20 cellular contexts compared by ENCODE assay signal in genomic region chr9:92635760-92636159, GRCh38. TPM values are rescaled to one million over a fixed set of nuclear protein-coding genes. Genes with fewer than 3 reads are reported as not detected.
DNase-seq lines count a peak whose midpoint lies in the region; ATAC-seq and TF ChIP-seq lines count a peak whose summit lies in the region.
"Had no signal": no experiment of that assay in that cellular context is flagged by ENCODE, and none has a peak within 500 bp of the region (broad histone marks: within the 10 kb centered on the region; RNA-seq: fewer than 3 reads in every experiment).

No MANE protein-coding gene starts in this region.

- H4K20me1 ChIP-seq in PC-3 (ENCODE audit: low read length) = no peaks in the 10 kb centered on the region
- H4K20me1 ChIP-seq: BLaER1 had no signal

- POLR2A ChIA-PET in activated naive CD8-positive, alpha-beta T cell treated with anti-CD3 and anti-CD28 coated beads, Interleukin-2, amount 10 ng/mL, durations not matched to agents 7 days and 5 days (lab: Charles Lee) = no interaction called here
- POLR2A ChIA-PET in PC-3 (lab: Charles Lee; ENCODE audit: unreplicated experiment) = no interaction called here

- no peaks in the 10 kb centered on the region for H3K79me2 ChIP-seq in PC-3 (ENCODE audit: low read length)

- peak; percentile 17 for DNase-seq in activated naive CD8-positive, alpha-beta T cell treated with anti-CD3 and anti-CD28 coated beads, Interleukin-2, amount 10 ng/mL, durations not matched to agents 7 days and 5 days
- DNase-seq in activated naive CD8-positive, alpha-beta T cell treated with anti-CD3 and anti-CD28 coated beads for 36 hours = no peak
- DNase-seq in endothelial cell (ENCODE audit: low spot score) (no peak), PC-3 (no peak), iPS-NIHi7 (ENCODE audit: extremely low spot score) (no peak)
- peak; percentile 16 for DNase-seq in stimulated activated CD8-positive, alpha-beta memory T cell treated with anti-CD3 and anti-CD28 coated beads, Interleukin-4, amount 100 ng/mL, for 48 hours
- DNase-seq: Calu3, GF-D8, HFFc6, NCI-H1417 treated with DMSO at 0.1 percent for 48 hours, NCI-H1930, NCI-H345, NCI-H524 treated with DMSO at 0.1 percent for 48 hours, RPMI8226, SIG-M5 had no signal

- no peak for ATAC-seq in activated naive CD8-positive, alpha-beta T cell treated with anti-CD3 and anti-CD28 coated beads, Interleukin-2, amount 10 ng/mL, durations not matched to agents 7 days and 5 days (ENCODE audit: low read depth)
- ATAC-seq in PC-3 = no peak
- no peak for ATAC-seq in HG02571 (IDR thresholded peaks at IDR 0.05; ENCODE audit: unreplicated experiment)
- ATAC-seq: CD8-positive, alpha-beta T cell; GM12878 had no signal

- H3K36me3 ChIP-seq in PC-3 (ENCODE audit: low read depth, low read length) = peaks cover 30% of the 10 kb centered on the region

- no peaks in the 10 kb centered on the region for H3F3A ChIP-seq in PC-3 (ENCODE audit: low read length, unreplicated experiment)

- H3K4me1 ChIP-seq in PC-3 (ENCODE audit: insufficient read depth, low read length) = no peaks in the 10 kb centered on the region

- BruUV-seq in PC-3 (replicated peaks; lab: Mats Ljungman, UMichigan) = no TSS peak

- no peak overlapping the region for H3K4me2 ChIP-seq in PC-3 (ENCODE audit: low read length)
- H3K4me2 ChIP-seq: BLaER1 had no signal

- peaks cover 11% of the 10 kb centered on the region for H3K4me1 Mint-ChIP-seq in activated naive CD8-positive, alpha-beta T cell treated with anti-CD3 and anti-CD28 coated beads, Interleukin-2, amount 10 ng/mL, durations not matched to agents 7 days and 5 days
- H3K4me1 Mint-ChIP-seq in activated naive CD8-positive, alpha-beta T cell treated with anti-CD3 and anti-CD28 coated beads for 36 hours = peaks cover 11% of the 10 kb centered on the region
- peaks cover 2% of the 10 kb centered on the region for H3K4me1 Mint-ChIP-seq in endothelial cell (ENCODE audit: unreplicated experiment)

- no peak overlapping the region for H3K4me3 Mint-ChIP-seq in activated naive CD8-positive, alpha-beta T cell treated with anti-CD3 and anti-CD28 coated beads, Interleukin-2, amount 10 ng/mL, durations not matched to agents 7 days and 5 days
- no peak overlapping the region for H3K4me3 Mint-ChIP-seq in activated naive CD8-positive, alpha-beta T cell treated with anti-CD3 and anti-CD28 coated beads for 36 hours
- peak overlapping the region; percentile 42 for H3K4me3 Mint-ChIP-seq in endothelial cell (ENCODE audit: unreplicated experiment)
- H3K4me3 Mint-ChIP-seq: CD8-positive, alpha-beta T cell; HFFc6 had no signal

- H3K27me3 Mint-ChIP-seq in activated naive CD8-positive, alpha-beta T cell treated with anti-CD3 and anti-CD28 coated beads, Interleukin-2, amount 10 ng/mL, durations not matched to agents 7 days and 5 days = no peaks in the 10 kb centered on the region
- no peaks in the 10 kb centered on the region for H3K27me3 Mint-ChIP-seq in activated naive CD8-positive, alpha-beta T cell treated with anti-CD3 and anti-CD28 coated beads for 36 hours
- peaks cover 1% of the 10 kb centered on the region for H3K27me3 Mint-ChIP-seq in endothelial cell (ENCODE audit: unreplicated experiment)

- H3K27ac ChIP-seq in PC-3 (ENCODE audit: low read length) = no peak overlapping the region
- H3K27ac ChIP-seq: BLaER1, HL-60 had no signal

- H3K27ac Mint-ChIP-seq in activated naive CD8-positive, alpha-beta T cell treated with anti-CD3 and anti-CD28 coated beads, Interleukin-2, amount 10 ng/mL, durations not matched to agents 7 days and 5 days = no peak overlapping the region
- H3K27ac Mint-ChIP-seq in activated naive CD8-positive, alpha-beta T cell treated with anti-CD3 and anti-CD28 coated beads for 36 hours = no peak overlapping the region
- H3K27ac Mint-ChIP-seq in endothelial cell (ENCODE audit: unreplicated experiment) = no peak overlapping the region
- H3K27ac Mint-ChIP-seq: CD8-positive, alpha-beta T cell; HFFc6 had no signal

- no peaks in the 10 kb centered on the region for H3K9me3 ChIP-seq in PC-3 (ENCODE audit: low read length)
- H3K9me3 ChIP-seq: BLaER1 had no signal

- CTCF ChIA-PET in PC-3 (lab: Charles Lee) = no interaction called here

- peaks cover 17% of the 10 kb centered on the region for H3K36me3 Mint-ChIP-seq in activated naive CD8-positive, alpha-beta T cell treated with anti-CD3 and anti-CD28 coated beads, Interleukin-2, amount 10 ng/mL, durations not matched to agents 7 days and 5 days
- H3K36me3 Mint-ChIP-seq in activated naive CD8-positive, alpha-beta T cell treated with anti-CD3 and anti-CD28 coated beads for 36 hours = peaks cover 23% of the 10 kb centered on the region
- peaks cover 37% of the 10 kb centered on the region for H3K36me3 Mint-ChIP-seq in endothelial cell (ENCODE audit: low read depth, unreplicated experiment)

- no peaks in the 10 kb centered on the region for H3K27me3 ChIP-seq in PC-3 (ENCODE audit: low read length)
- H3K27me3 ChIP-seq: BLaER1 had no signal

- intact Hi-C loops in PC-3 (cut with micrococcal nuclease) = loop anchor here (2.0 kb wide), 1 partner anchor 197 kb away; no protein-coding TSS in a partner anchor

- no peak overlapping the region for H3K4me3 ChIP-seq in PC-3 (ENCODE audit: low read length)
- H3K4me3 ChIP-seq: BLaER1, GM12878 had no signal

- no peak for TF ChIP-seq CTCF in endothelial cell (IDR thresholded peaks at IDR 0.05; ENCODE audit: unreplicated experiment)
- no peak for TF ChIP-seq CTCF in PC-3 (conservative IDR thresholded peaks at IDR 0.05; ENCODE audit: low read depth, low read length)

- H2AFZ ChIP-seq in PC-3 (ENCODE audit: low read length) = no peak overlapping the region

- H3K9me3 Mint-ChIP-seq in activated naive CD8-positive, alpha-beta T cell treated with anti-CD3 and anti-CD28 coated beads, Interleukin-2, amount 10 ng/mL, durations not matched to agents 7 days and 5 days = no peaks in the 10 kb centered on the region
- no peaks in the 10 kb centered on the region for H3K9me3 Mint-ChIP-seq in activated naive CD8-positive, alpha-beta T cell treated with anti-CD3 and anti-CD28 coated beads for 36 hours
- no peaks in the 10 kb centered on the region for H3K9me3 Mint-ChIP-seq in endothelial cell (ENCODE audit: unreplicated experiment)
- H3K9me3 Mint-ChIP-seq: CD8-positive, alpha-beta T cell; HFFc6 had no signal

- no peaks in the 10 kb centered on the region for H3K9me2 ChIP-seq in PC-3 (replicated peaks; ENCODE audit: low read length)

- no peak overlapping the region for H3K9ac ChIP-seq in PC-3 (ENCODE audit: low read length)
- H3K9ac ChIP-seq: BLaER1 had no signal

RNA-seq across cellular contexts. Expression of gene IPPK, which starts 34.2 kb away (rescaled TPM):
- total RNA-seq in activated naive CD8-positive, alpha-beta T cell treated with anti-CD3 and anti-CD28 coated beads, Interleukin-2, amount 10 ng/mL, durations not matched to agents 7 days and 5 days = 1 to 10 TPM; 9.4 to 9.7 TPM
- total RNA-seq in activated naive CD8-positive, alpha-beta T cell treated with anti-CD3 and anti-CD28 coated beads for 36 hours = 10 to 100 TPM; 13.0 to 13.9 TPM
- total RNA-seq in endothelial cell (ENCODE audit: unreplicated experiment) (10.1 TPM), PC-3 (2014; rRNA removed) (10.6 and 13.2 TPM in 2 replicates)

Comparison
In these comparisons a context has a peak if more than half of its experiments do, and no peak if none do; other contexts are left out.
1. DNase-seq: peak in activated naive CD8-positive, alpha-beta T cell treated with anti-CD3 and anti-CD28 coated beads, Interleukin-2, amount 10 ng/mL, durations not matched to agents 7 days and 5 days (single experiment) and stimulated activated CD8-positive, alpha-beta memory T cell treated with anti-CD3 and anti-CD28 coated beads, Interleukin-4, amount 100 ng/mL, for 48 hours (single experiment); none in activated naive CD8-positive, alpha-beta T cell treated with anti-CD3 and anti-CD28 coated beads for 36 hours (single experiment), endothelial cell (single experiment), PC-3 (single experiment) and iPS-NIHi7 (single experiment).